Comparison of ENCODE assay signal across 1 cellular context in genomic region chr9:35907732-35908483, GRCh38.
TF ChIP-seq lines count a peak whose summit lies in the region.

No MANE protein-coding gene starts in this region.

TF ChIP-seq in H1, 55 proteins besides CTCF, POLR2A, EP300 and RAD21:
- 0 out of 2 replicates have a peak, but pooled peaks have one; percentile 39 for TF ChIP-seq RBBP5 (IDR thresholded peaks at IDR 0.05; ENCODE audit: borderline replicate concordance, low read depth, low read length)
- TF ChIP-seq EGR1 (IDR thresholded peaks at IDR 0.05; ENCODE audit: borderline replicate concordance, low read depth, low read length) = no peak
- TF ChIP-seq E2F6 (IDR thresholded peaks at IDR 0.05) = 0 out of 2 replicates have a peak, but pooled peaks have one; percentile 18
- 0 out of 2 replicates have a peak, but pooled peaks have one; percentile 27 for TF ChIP-seq TEAD4 (IDR thresholded peaks at IDR 0.05; ENCODE audit: low read depth, low read length)
- no peak for TF ChIP-seq TCF12 (IDR thresholded peaks at IDR 0.05; ENCODE audit: low read depth, low read length)
- no peak for TF ChIP-seq SIX5 (IDR thresholded peaks at IDR 0.05; ENCODE audit: low read depth, low read length)
- TF ChIP-seq CTBP2 (IDR thresholded peaks at IDR 0.05; ENCODE audit: borderline replicate concordance, insufficient read depth, insufficient read length, low read length) = no peak
- TF ChIP-seq SRF (IDR thresholded peaks at IDR 0.05; ENCODE audit: low read depth, low read length) = no peak
- TF ChIP-seq ZNF274 (IDR thresholded peaks at IDR 0.05; ENCODE audit: borderline replicate concordance, extremely low read depth, low read length) = no peak
- TF ChIP-seq GTF2F1 (IDR thresholded peaks at IDR 0.05; ENCODE audit: borderline replicate concordance, low read depth, low read length) = no peak
- no peak for TF ChIP-seq CREB1 (IDR thresholded peaks at IDR 0.05)
- no peak for TF ChIP-seq TBP (IDR thresholded peaks at IDR 0.05; ENCODE audit: low read depth, low read length)
- peak; percentile 91 for TF ChIP-seq JUND (IDR thresholded peaks at IDR 0.05; ENCODE audit: low read length)
- TF ChIP-seq SP2 (IDR thresholded peaks at IDR 0.05; ENCODE audit: low read length) = no peak
- TF ChIP-seq CHD1 (IDR thresholded peaks at IDR 0.05; ENCODE audit: low read depth, low read length) = no peak
- TF ChIP-seq POLR2AphosphoS5 (IDR thresholded peaks at IDR 0.05; ENCODE audit: low read depth, low read length) = no peak
- TF ChIP-seq NANOG (IDR thresholded peaks at IDR 0.05; ENCODE audit: insufficient read depth, low read depth, low read length, poor library complexity, severe bottlenecking) = no peak
- no peak for TF ChIP-seq SAP30 (IDR thresholded peaks at IDR 0.05; ENCODE audit: insufficient read depth, insufficient replicate concordance, low read length)
- TF ChIP-seq POU5F1 (IDR thresholded peaks at IDR 0.05; ENCODE audit: low read depth, low read length) = no peak
- TF ChIP-seq RFX5 (IDR thresholded peaks at IDR 0.05; ENCODE audit: borderline replicate concordance, low read depth, low read length) = no peak
- no peak for TF ChIP-seq PHF8 (conservative IDR thresholded peaks at IDR 0.05; ENCODE audit: low read depth, low read length)
- 0 out of 2 replicates have a peak, but pooled peaks have one; percentile 33 for TF ChIP-seq JUN (IDR thresholded peaks at IDR 0.05; ENCODE audit: low read depth, low read length)
- no peak for TF ChIP-seq CBX5 (IDR thresholded peaks at IDR 0.05; ENCODE audit: low read depth, low read length)
- TF ChIP-seq BCL11A (IDR thresholded peaks at IDR 0.05; ENCODE audit: low read depth in 2 of 2, low read length in 2 of 2) = no peak
- no peak for TF ChIP-seq CHD2 (IDR thresholded peaks at IDR 0.05; ENCODE audit: low read length)
- 0 out of 2 replicates have a peak, but pooled peaks have one; percentile 8 for TF ChIP-seq SP1 (IDR thresholded peaks at IDR 0.05; ENCODE audit: low read depth, low read length)
- no peak for TF ChIP-seq USF2 (IDR thresholded peaks at IDR 0.05; ENCODE audit: low read length)
- TF ChIP-seq FOSL1 (IDR thresholded peaks at IDR 0.05; ENCODE audit: insufficient read depth, low read depth, low read length) = no peak
- TF ChIP-seq GABPA (IDR thresholded peaks at IDR 0.05; ENCODE audit: borderline replicate concordance, insufficient read depth, low read length) = no peak
- no peak for TF ChIP-seq KDM5A (IDR thresholded peaks at IDR 0.05; ENCODE audit: low read length)
- TF ChIP-seq KDM4A (IDR thresholded peaks at IDR 0.05; ENCODE audit: low read depth, low read length, severe bottlenecking) = no peak
TF ChIP-seq in H1: peak in this region for 6.
